9 cellular contexts compared by ENCODE assay signal in the genomic region with DNA sequence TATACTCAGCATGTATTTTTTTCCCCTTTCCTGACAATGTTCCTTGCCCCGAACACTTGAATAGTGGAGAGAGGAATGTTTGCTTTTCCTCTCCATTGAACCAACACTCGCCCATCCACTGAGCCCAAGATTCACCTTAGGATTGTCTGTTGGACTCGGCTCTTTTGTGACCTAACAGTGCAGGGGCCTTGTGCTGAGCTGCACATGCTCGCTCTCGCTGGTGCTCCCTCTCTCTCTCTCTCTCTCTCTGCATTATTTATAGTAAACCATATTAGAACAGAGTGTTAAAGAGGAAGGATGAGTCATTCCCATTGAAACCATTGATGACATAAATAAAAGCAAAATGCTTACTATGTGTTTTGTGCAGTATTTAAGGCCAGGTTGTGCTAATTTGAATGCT. TPM values are rescaled to one million over a fixed set of nuclear protein-coding genes. Genes with fewer than 3 reads are reported as not detected.
DNase-seq lines count a peak whose midpoint lies in the region; FAIRE-seq and TF ChIP-seq lines count a peak whose summit lies in the region.
"Had no signal": no experiment of that assay in that cellular context is flagged by ENCODE, and none has a peak within 500 bp of the region (broad histone marks: within the 10 kb centered on the region; RNA-seq: fewer than 3 reads in every experiment).

No MANE protein-coding gene starts in this region.

- intact Hi-C loops in esophagus muscularis mucosa (cut with DNase I), result no loop called here

- DNase-seq in HCEC 1CT, result peak; percentile 86
- DNase-seq in SIG-M5 treated with dmso at 0.1 percent for 504 hours (lab: John Stamatoyannopoulos, UW; ENCODE audit: unreplicated experiment), result peak; percentile 77
- no peak for DNase-seq in esophagus muscularis mucosa (ENCODE audit: extremely low spot score)
- no peak for DNase-seq in stimulated activated CD4-positive, alpha-beta T cell treated with anti-CD3 and anti-CD28 coated beads, Interleukin-15, amount 100 ng/mL, for 24 hours
- no peak for DNase-seq in NCI-H446 treated with DMSO at 0.1 percent for 48 hours (lab: John Stamatoyannopoulos, UW)
- DNase-seq in SW 1271 (lab: John Stamatoyannopoulos, UW), result no peak
- no peak for DNase-seq in D721Med (ENCODE audit: insufficient read length, low spot score)

- no peak overlapping the region for H3K9ac ChIP-seq in rectal smooth muscle tissue (ENCODE audit: low read length)

- H3K27me3 ChIP-seq in esophagus muscularis mucosa, result no peaks in the 10 kb centered on the region
- no peaks in the 10 kb centered on the region for H3K27me3 ChIP-seq in rectal smooth muscle tissue (ENCODE audit: control insufficient read depth, insufficient read depth, low read length)

- FAIRE-seq in D721Med (lab: Jason Lieb, UNC), result no peak

- peak; percentile 17 for TF ChIP-seq POLR2A in esophagus muscularis mucosa (IDR thresholded peaks at IDR 0.05; ENCODE audit: low read depth)

- H3K4me1 ChIP-seq in esophagus muscularis mucosa (peaks cover 100% of the 10 kb centered on the region in 4 donors), rectal smooth muscle tissue (ENCODE audit: control insufficient read depth, insufficient read depth, low read length) (peaks cover 46% of the 10 kb centered on the region)

- TF ChIP-seq CTCF in esophagus muscularis mucosa (IDR thresholded peaks at IDR 0.05) (no peak), D721Med (IDR thresholded peaks at IDR 0.05; ENCODE audit: insufficient read depth, missing control alignments) (no peak)

- peak overlapping the region; percentile 13 to 70 (median 64) for H3K27ac ChIP-seq in esophagus muscularis mucosa (replicated peaks in 1 of 4)
- H3K27ac ChIP-seq in rectal smooth muscle tissue (ENCODE audit: low read depth, low read length), result no peak overlapping the region

- H3K36me3 ChIP-seq in esophagus muscularis mucosa (peaks cover 30 to 97% (median 74%) of the 10 kb centered on the region in 4 donors), rectal smooth muscle tissue (ENCODE audit: control insufficient read depth, insufficient read depth, low read length) (peaks cover 3% of the 10 kb centered on the region)

- peak overlapping the region; percentile 0 to 41 (median 25) for H3K4me3 ChIP-seq in esophagus muscularis mucosa
- peak overlapping the region; percentile 20 for H3K4me3 ChIP-seq in rectal smooth muscle tissue (ENCODE audit: low read length)

- H3K9me3 ChIP-seq in esophagus muscularis mucosa, result no peaks in the 10 kb centered on the region

- 55% methylated on average over 5 of the region's 5 CpGs for WGBS in esophagus muscularis mucosa

- TF ChIP-seq EP300 in esophagus muscularis mucosa (IDR thresholded peaks at IDR 0.05), result no peak

RNA-seq across cellular contexts. Expression of gene ZBTB16, which starts 20.7 kb away (rescaled TPM):
- 100 to 1,000 TPM; 175 to 319 (median 222) TPM for total RNA-seq in esophagus muscularis mucosa
- total RNA-seq: NCI-H460 had no signal

Comparison
In these comparisons a context has a peak if more than half of its experiments do, and no peak if none do; other contexts are left out.
1. DNase-seq: peak in HCEC 1CT (single experiment) and SIG-M5 treated with dmso at 0.1 percent for 504 hours (single experiment); none in esophagus muscularis mucosa (single experiment), stimulated activated CD4-positive, alpha-beta T cell treated with anti-CD3 and anti-CD28 coated beads, Interleukin-15, amount 100 ng/mL, for 24 hours (single experiment), NCI-H446 treated with DMSO at 0.1 percent for 48 hours (single experiment), SW 1271 (0 of 2) and D721Med (single experiment).